In the genomic region with DNA sequence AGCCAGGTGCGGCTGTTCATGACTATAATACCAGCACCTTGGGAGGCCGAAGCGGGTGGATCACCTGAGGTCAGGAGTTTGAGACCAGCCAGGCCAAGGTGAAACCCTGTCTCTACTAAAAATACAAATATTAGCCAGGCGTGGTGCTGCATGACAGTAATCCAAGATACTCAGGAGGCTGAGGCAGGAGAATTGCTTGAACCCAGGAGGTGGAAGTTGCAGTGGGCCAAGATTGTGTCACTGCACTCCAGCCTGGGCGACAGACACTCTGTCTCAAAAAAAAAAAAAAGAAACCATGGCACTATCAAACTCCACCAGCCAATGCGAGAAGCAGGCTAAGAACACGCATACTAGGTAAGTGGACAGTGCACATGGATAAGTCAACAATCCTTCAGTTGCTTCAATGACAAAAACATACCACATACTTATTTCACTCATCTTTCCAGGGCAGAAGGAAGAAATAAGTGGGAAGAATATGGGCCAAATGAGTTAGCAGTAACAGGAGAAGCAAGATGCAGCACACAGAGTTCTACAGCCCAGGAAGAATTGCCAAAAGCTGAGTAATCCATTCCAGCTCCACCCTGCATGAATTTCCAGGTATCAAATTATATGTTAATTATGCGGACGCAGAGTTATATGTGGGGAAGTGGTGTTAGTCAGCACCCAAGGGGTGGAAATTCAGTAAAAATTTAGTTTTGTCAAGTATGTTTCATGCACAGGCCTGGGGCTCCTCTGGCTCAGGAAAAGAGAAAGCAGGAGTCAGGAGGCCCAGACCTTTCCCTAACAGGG, we compare ENCODE assay signal across 10 cellular contexts. TPM values are rescaled to one million over a fixed set of nuclear protein-coding genes. Genes with fewer than 3 reads are reported as not detected.
DNase-seq lines count a peak whose midpoint lies in the region; ATAC-seq, FAIRE-seq and TF ChIP-seq lines count a peak whose summit lies in the region.
"Had no signal": no experiment of that assay in that cellular context is flagged by ENCODE, and none has a peak within 500 bp of the region (broad histone marks: within the 10 kb centered on the region; RNA-seq: fewer than 3 reads in every experiment).

No MANE protein-coding gene starts in this region.

- intact Hi-C loops in heart right ventricle (cut with DNase I) = loop anchor here in 3 of 10 donors (5.0 kb wide), 4 partner anchors 52 to 92 kb away; a partner anchor contains a TSS
- intact Hi-C loops in kidney (cut with DNase I) = no loop called here

- no peaks in the 10 kb centered on the region for H3K27me3 ChIP-seq in heart right ventricle

- H3K27ac ChIP-seq in heart right ventricle (peak overlapping the region; percentile 33 to 74 (median 62)), skin epidermis (peak overlapping the region in 16 of 21 experiments; percentile 24 to 81 (median 52)), kidney (ENCODE audit: low read depth in 2 of 2, low read length in 2 of 2) (peak overlapping the region in 1 of 2 donors; percentile 53)

- TF ChIP-seq CTCF in heart right ventricle (IDR thresholded peaks at IDR 0.05) = no peak
- TF ChIP-seq CTCF in kidney (IDR thresholded peaks at IDR 0.05; ENCODE audit: borderline replicate concordance, extremely low read depth, insufficient read depth) = no peak

- H3K36me3 ChIP-seq in heart right ventricle (no peaks in the 10 kb centered on the region), kidney (ENCODE audit: control insufficient read depth in 1 of 2, insufficient read depth in 2 of 2, low read length in 2 of 2) (no peaks in the 10 kb centered on the region)

- peak; percentile 94 for DNase-seq in ELR (ENCODE audit: low read depth)
- DNase-seq in SW 1271 (lab: John Stamatoyannopoulos, UW) = peak; percentile 18 to 63
- DNase-seq in heart right ventricle = no peak
- DNase-seq in NCI-H1930 (lab: John Stamatoyannopoulos, UW) = no peak
- DNase-seq in kidney = no peak
- DNase-seq in NCI-H2171 treated with DMSO at 0.1 percent for 48 hours (lab: John Stamatoyannopoulos, UW) = no peak
- no peak for DNase-seq in NCI-H774 (lab: John Stamatoyannopoulos, UW)
- DNase-seq: activated CD4-positive, alpha-beta T cell treated with anti-CD3 and anti-CD28 coated beads for 1 hour had no signal

- H3K9me3 ChIP-seq in heart right ventricle (no peaks in the 10 kb centered on the region), kidney (ENCODE audit: control insufficient read depth in 1 of 2, low read length in 2 of 2) (no peaks in the 10 kb centered on the region)

- FAIRE-seq in kidney (lab: Jason Lieb, UNC) = no peak
- FAIRE-seq: GM18507 had no signal

- H3K9ac ChIP-seq in kidney (ENCODE audit: low read length in 2 of 2) = no peak overlapping the region

- ATAC-seq in heart right ventricle = peak in 5 of 8 donors; percentile 11 to 40 (median 21)

- H3K4me1 ChIP-seq in heart right ventricle (peaks cover 22 to 93% (median 72%) of the 10 kb centered on the region in 9 donors), kidney (ENCODE audit: control insufficient read depth in 1 of 2, insufficient read depth in 1 of 2, low read depth in 1 of 2, low read length in 2 of 2) (peaks cover 16 to 51% of the 10 kb centered on the region in 2 donors)

- peak overlapping the region in 3 of 10 donors; percentile 10 to 18 (median 17) for H3K4me3 ChIP-seq in heart right ventricle
- peak overlapping the region in 1 of 7 experiments; percentile 14 for H3K4me3 ChIP-seq in skin epidermis
- H3K4me3 ChIP-seq in kidney (ENCODE audit: low read length in 2 of 2) = no peak overlapping the region

- WGBS in heart right ventricle, 2 donors = 82 to 89% methylated on average over 9 of the region's 9 CpGs

RNA-seq across cellular contexts. Expression of a gene that starts 58.5 kb away (rescaled TPM):
- 10 to 100 TPM in 6 of 10 donors, 1 to 10 TPM in 4; 7.9 to 15.2 (median 11.7) TPM for total RNA-seq in heart right ventricle
- 1 to 10 TPM; 1.6 to 4.0 TPM for polyA plus RNA-seq in heart right ventricle
- 29.3 TPM for total RNA-seq in kidney
- 2.3 TPM for polyA plus RNA-seq in kidney (ENCODE audit: insufficient read depth, low read depth, low replicate concordance)

Comparison
In these comparisons a context has a peak if more than half of its experiments do, and no peak if none do; other contexts are left out.
1. DNase-seq: peak in ELR (single experiment) and SW 1271 (2 of 2); none in heart right ventricle (0 of 2), NCI-H1930 (0 of 2), kidney (single experiment), NCI-H2171 treated with DMSO at 0.1 percent for 48 hours (single experiment) and NCI-H774 (single experiment).